23 cellular contexts compared by ENCODE assay signal in genomic region chr1:35945327-35945726, GRCh38.
"Had no signal": no experiment of that assay in that cellular context is flagged by ENCODE, and none has a peak within 500 bp of the region (broad histone marks: within the 10 kb centered on the region; RNA-seq: fewer than 3 reads in every experiment).

No MANE protein-coding gene starts in this region.

- H3K27ac Mint-ChIP-seq: activated naive CD8-positive, alpha-beta T cell treated with anti-CD3 and anti-CD28 coated beads, Interleukin-2, amount 50 U/mL, for 24 hours; activated T-helper 1 cell treated with anti-CD3 and anti-CD28 coated beads, Interleukin-12 subunit alpha, Interleukin-12 subunit beta, Interleukin-2, Interleukin-4 antibody, amounts not matched to agents 30 ng/mL and 10 ng/mL and 1 ng/mL, durations not matched to agents 14 hours and 24 hours and 36 hours; stimulated activated naive CD8-positive, alpha-beta T cell treated with anti-CD3 and anti-CD28 coated beads, Interleukin-15, Interleukin-2, amounts not matched to agents 100 ng/mL and 50 ng/mL, for 24 hours had no signal

- H3K4me3 Mint-ChIP-seq: activated naive CD8-positive, alpha-beta T cell treated with anti-CD3 and anti-CD28 coated beads, Interleukin-2, amount 50 U/mL, for 24 hours; activated T-helper 1 cell treated with anti-CD3 and anti-CD28 coated beads, Interleukin-12 subunit alpha, Interleukin-12 subunit beta, Interleukin-2, Interleukin-4 antibody, amounts not matched to agents 30 ng/mL and 10 ng/mL and 1 ng/mL, durations not matched to agents 14 hours and 24 hours and 36 hours; natural killer cell treated with Interleukin-12 subunit alpha and Interleukin-12 subunit beta and Interleukin-15 and Interleukin-18, amount 100 ng/mL, for 72 hours; stimulated activated naive CD8-positive, alpha-beta T cell treated with anti-CD3 and anti-CD28 coated beads, Interleukin-15, Interleukin-2, amounts not matched to agents 100 ng/mL and 50 ng/mL, for 24 hours had no signal

- ATAC-seq: activated naive CD8-positive, alpha-beta T cell treated with anti-CD3 and anti-CD28 coated beads, Interleukin-2, amount 50 U/mL, for 24 hours; body of pancreas; left lung; natural killer cell treated with Interleukin-12 subunit alpha and Interleukin-12 subunit beta and Interleukin-15 and Interleukin-18, amount 100 ng/mL, for 72 hours; psoas muscle had no signal

- H3K9me3 Mint-ChIP-seq: activated naive CD8-positive, alpha-beta T cell treated with anti-CD3 and anti-CD28 coated beads, Interleukin-2, amount 50 U/mL, for 24 hours; activated T-helper 1 cell treated with anti-CD3 and anti-CD28 coated beads, Interleukin-12 subunit alpha, Interleukin-12 subunit beta, Interleukin-2, Interleukin-4 antibody, amounts not matched to agents 30 ng/mL and 10 ng/mL and 1 ng/mL, durations not matched to agents 14 hours and 24 hours and 36 hours; natural killer cell treated with Interleukin-12 subunit alpha and Interleukin-12 subunit beta and Interleukin-15 and Interleukin-18, amount 100 ng/mL, for 72 hours; stimulated activated naive CD8-positive, alpha-beta T cell treated with anti-CD3 and anti-CD28 coated beads, Interleukin-15, Interleukin-2, amounts not matched to agents 100 ng/mL and 50 ng/mL, for 24 hours had no signal

- H3K27me3 ChIP-seq: body of pancreas, cardiac muscle cell, esophagus muscularis mucosa, left lung, neutrophil, ovary, right atrium auricular region, thyroid gland had no signal

- H3K27me3 Mint-ChIP-seq: activated naive CD8-positive, alpha-beta T cell treated with anti-CD3 and anti-CD28 coated beads, Interleukin-2, amount 50 U/mL, for 24 hours; natural killer cell treated with Interleukin-12 subunit alpha and Interleukin-12 subunit beta and Interleukin-15 and Interleukin-18, amount 100 ng/mL, for 72 hours; stimulated activated naive CD8-positive, alpha-beta T cell treated with anti-CD3 and anti-CD28 coated beads, Interleukin-15, Interleukin-2, amounts not matched to agents 100 ng/mL and 50 ng/mL, for 24 hours had no signal

- H3K4me3 ChIP-seq: body of pancreas, cardiac muscle cell, esophagus muscularis mucosa, left lung, ovary, psoas muscle, right atrium auricular region, thyroid gland had no signal

- DNase-seq: activated gamma-delta T cell; activated naive CD4-positive, alpha-beta T cell treated with anti-CD3 and anti-CD28 coated beads, Interleukin-2, amount 50 U/mL, for 16 hours; activated naive CD8-positive, alpha-beta T cell treated with anti-CD3 and anti-CD28 coated beads, Interleukin-2, amount 50 U/mL, for 24 hours; anterior cingulate cortex; body of pancreas; effector memory CD4-positive, alpha-beta T cell; hippocampal formation; kidney glomerular epithelial cell; left lung; mammary epithelial cell; ovary; psoas muscle; stimulated activated CD4-positive, alpha-beta T cell treated with anti-CD3 and anti-CD28 coated beads, Interleukin-1b, Interleukin-23, amount 100 ng/mL, for 48 hours; substantia nigra; T-helper 9 cell; thyroid gland had no signal

- H3K27ac ChIP-seq: body of pancreas, cardiac muscle cell, esophagus muscularis mucosa, left lung, neutrophil, ovary, psoas muscle, right atrium auricular region, thyroid gland had no signal

- H3K9me3 ChIP-seq: body of pancreas, esophagus muscularis mucosa, left lung, neutrophil, ovary, psoas muscle, right atrium auricular region, thyroid gland had no signal

- H3K36me3 ChIP-seq: cardiac muscle cell, left lung, ovary, right atrium auricular region, thyroid gland had no signal
